In the genomic region with DNA sequence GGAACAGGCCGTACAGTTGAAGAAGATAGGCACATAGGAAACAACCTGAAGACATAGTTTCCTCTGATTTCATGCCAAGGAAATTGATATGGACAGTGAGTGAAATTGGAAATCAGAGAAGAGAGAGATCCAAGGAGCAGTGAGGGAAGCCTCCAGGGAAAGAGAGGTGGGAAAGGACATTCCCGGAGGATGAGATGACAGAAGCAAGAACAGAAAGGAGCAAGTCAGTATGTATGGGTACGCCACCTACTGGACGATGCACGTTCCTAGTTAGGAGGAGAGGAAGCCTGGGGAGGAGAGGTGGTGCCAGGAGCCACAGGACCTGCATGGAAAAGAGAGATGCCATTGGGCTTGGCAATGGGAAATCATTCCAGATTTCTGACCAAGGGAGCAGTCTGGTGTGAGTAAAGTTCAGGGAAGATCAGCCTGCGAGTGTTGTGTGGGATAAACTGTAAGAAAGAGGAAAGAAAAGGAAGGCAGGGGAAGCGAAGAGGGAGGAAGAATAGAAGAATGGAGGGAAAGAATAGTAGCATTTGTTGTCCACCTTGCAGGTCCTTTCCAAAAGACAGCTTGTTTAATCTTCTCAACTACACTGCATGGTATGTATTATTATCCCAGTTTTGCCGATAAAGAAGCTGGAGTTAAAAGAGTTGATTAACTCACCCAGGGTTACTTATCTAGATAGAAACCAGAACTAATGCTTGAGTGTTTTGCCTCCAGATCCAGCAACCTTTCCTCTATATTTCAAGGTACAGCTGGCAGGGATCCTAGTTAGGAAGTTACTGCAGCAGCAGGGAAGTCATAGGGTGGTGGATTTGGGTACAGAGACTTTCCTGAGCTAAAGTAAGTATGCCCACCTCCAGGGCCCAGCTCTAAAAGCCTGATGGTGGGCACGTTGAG, we compare ENCODE assay signal across 1 cellular context.
A peak's percentile ranks its signal among the peaks of the same experiment; 100 is the strongest.
TF ChIP-seq lines count a peak whose summit lies in the region.

No MANE protein-coding gene starts in this region.

TF ChIP-seq in HepG2, 621 proteins besides CTCF, POLR2A, EP300 and RAD21:
- TF ChIP-seq MLLT10 (CRISPR knock-in tag; IDR thresholded peaks at IDR 0.05), result no peak
- TF ChIP-seq, protein P1, sequence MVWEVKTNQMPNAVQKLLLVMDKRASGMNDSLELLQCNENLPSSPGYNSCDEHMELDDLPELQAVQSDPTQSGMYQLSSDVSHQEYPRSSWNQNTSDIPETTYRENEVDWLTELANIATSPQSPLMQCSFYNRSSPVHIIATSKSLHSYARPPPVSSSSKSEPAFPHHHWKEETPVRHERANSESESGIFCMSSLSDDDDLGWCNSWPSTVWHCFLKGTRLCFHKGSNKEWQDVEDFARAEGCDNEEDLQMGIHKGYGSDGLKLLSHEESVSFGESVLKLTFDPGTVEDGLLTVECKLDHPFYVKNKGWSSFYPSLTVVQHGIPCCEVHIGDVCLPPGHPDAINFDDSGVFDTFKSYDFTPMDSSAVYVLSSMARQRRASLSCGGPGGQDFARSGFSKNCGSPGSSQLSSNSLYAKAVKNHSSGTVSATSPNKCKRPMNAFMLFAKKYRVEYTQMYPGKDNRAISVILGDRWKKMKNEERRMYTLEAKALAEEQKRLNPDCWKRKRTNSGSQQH (CRISPR knock-in tag; IDR thresholded peaks at IDR 0.05; ENCODE audit: low read depth), result no peak
- TF ChIP-seq, protein P2, sequence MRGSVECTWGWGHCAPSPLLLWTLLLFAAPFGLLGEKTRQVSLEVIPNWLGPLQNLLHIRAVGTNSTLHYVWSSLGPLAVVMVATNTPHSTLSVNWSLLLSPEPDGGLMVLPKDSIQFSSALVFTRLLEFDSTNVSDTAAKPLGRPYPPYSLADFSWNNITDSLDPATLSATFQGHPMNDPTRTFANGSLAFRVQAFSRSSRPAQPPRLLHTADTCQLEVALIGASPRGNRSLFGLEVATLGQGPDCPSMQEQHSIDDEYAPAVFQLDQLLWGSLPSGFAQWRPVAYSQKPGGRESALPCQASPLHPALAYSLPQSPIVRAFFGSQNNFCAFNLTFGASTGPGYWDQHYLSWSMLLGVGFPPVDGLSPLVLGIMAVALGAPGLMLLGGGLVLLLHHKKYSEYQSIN (CRISPR knock-in tag; IDR thresholded peaks at IDR 0.05; ENCODE audit: borderline replicate concordance), result no peak
- TF ChIP-seq, protein P3, sequence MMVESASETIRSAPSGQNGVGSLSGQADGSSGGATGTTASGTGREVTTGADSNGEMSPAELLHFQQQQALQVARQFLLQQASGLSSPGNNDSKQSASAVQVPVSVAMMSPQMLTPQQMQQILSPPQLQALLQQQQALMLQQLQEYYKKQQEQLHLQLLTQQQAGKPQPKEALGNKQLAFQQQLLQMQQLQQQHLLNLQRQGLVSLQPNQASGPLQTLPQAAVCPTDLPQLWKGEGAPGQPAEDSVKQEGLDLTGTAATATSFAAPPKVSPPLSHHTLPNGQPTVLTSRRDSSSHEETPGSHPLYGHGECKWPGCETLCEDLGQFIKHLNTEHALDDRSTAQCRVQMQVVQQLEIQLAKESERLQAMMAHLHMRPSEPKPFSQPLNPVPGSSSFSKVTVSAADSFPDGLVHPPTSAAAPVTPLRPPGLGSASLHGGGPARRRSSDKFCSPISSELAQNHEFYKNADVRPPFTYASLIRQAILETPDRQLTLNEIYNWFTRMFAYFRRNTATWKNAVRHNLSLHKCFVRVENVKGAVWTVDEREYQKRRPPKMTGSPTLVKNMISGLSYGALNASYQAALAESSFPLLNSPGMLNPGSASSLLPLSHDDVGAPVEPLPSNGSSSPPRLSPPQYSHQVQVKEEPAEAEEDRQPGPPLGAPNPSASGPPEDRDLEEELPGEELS (CRISPR knock-in tag; IDR thresholded peaks at IDR 0.05), result no peak; the same call in 1 of the 2 replicates
- no peak for TF ChIP-seq ZNF251 (CRISPR knock-in tag; IDR thresholded peaks at IDR 0.05)
- TF ChIP-seq IRF2 (CRISPR knock-in tag; IDR thresholded peaks at IDR 0.05), result peak; percentile 36; the same call in 1 of the 2 replicates
- peak; percentile 32 to 67; a peak in 1 of 4 replicates for TF ChIP-seq HMGXB4 (CRISPR knock-in tag; IDR thresholded peaks at IDR 0.05; ENCODE audit: borderline replicate concordance in 1 of 2, low read depth in 1 of 2)
- TF ChIP-seq GATAD2A (CRISPR knock-in tag; IDR thresholded peaks at IDR 0.05), result peak; percentile 36; the same call in 1 of the 2 replicates
- TF ChIP-seq, protein P4, sequence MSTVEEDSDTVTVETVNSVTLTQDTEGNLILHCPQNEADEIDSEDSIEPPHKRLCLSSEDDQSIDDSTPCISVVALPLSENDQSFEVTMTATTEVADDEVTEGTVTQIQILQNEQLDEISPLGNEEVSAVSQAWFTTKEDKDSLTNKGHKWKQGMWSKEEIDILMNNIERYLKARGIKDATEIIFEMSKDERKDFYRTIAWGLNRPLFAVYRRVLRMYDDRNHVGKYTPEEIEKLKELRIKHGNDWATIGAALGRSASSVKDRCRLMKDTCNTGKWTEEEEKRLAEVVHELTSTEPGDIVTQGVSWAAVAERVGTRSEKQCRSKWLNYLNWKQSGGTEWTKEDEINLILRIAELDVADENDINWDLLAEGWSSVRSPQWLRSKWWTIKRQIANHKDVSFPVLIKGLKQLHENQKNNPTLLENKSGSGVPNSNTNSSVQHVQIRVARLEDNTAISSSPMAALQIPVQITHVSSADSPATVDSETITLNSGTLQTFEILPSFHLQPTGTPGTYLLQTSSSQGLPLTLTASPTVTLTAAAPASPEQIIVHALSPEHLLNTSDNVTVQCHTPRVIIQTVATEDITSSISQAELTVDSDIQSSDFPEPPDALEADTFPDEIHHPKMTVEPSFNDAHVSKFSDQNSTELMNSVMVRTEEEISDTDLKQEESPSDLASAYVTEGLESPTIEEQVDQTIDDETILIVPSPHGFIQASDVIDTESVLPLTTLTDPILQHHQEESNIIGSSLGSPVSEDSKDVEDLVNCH (CRISPR knock-in tag; IDR thresholded peaks at IDR 0.05), result no peak
- no peak for TF ChIP-seq SSRP1 (CRISPR knock-in tag; IDR thresholded peaks at IDR 0.05)
- no peak for TF ChIP-seq SATB2 (CRISPR knock-in tag; IDR thresholded peaks at IDR 0.05)
- TF ChIP-seq CBX5 (CRISPR knock-in tag; IDR thresholded peaks at IDR 0.05; ENCODE audit: borderline replicate concordance), result no peak
- TF ChIP-seq NFATC3 (CRISPR knock-in tag; IDR thresholded peaks at IDR 0.05), result no peak
- 0 out of 2 replicates have a peak, but pooled peaks have one; percentile 10 for TF ChIP-seq GATAD1 (CRISPR knock-in tag; IDR thresholded peaks at IDR 0.05)
- no peak for TF ChIP-seq NFYC (CRISPR knock-in tag; IDR thresholded peaks at IDR 0.05)
- TF ChIP-seq SAP130 (CRISPR knock-in tag; IDR thresholded peaks at IDR 0.05; ENCODE audit: low read depth), result peak; percentile 52
- peak; percentile 48 for TF ChIP-seq STAG1 (CRISPR knock-in tag; IDR thresholded peaks at IDR 0.05)
- TF ChIP-seq SMC3 (IDR thresholded peaks at IDR 0.05; ENCODE audit: low read length), result peak; percentile 67; the same call in 1 of the 2 replicates
- TF ChIP-seq, protein P5, sequence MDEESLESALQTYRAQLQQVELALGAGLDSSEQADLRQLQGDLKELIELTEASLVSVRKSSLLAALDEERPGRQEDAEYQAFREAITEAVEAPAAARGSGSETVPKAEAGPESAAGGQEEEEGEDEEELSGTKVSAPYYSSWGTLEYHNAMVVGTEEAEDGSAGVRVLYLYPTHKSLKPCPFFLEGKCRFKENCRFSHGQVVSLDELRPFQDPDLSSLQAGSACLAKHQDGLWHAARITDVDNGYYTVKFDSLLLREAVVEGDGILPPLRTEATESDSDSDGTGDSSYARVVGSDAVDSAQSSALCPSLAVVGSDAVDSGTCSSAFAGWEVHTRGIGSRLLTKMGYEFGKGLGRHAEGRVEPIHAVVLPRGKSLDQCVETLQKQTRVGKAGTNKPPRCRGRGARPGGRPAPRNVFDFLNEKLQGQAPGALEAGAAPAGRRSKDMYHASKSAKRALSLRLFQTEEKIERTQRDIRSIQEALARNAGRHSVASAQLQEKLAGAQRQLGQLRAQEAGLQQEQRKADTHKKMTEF (CRISPR knock-in tag; IDR thresholded peaks at IDR 0.05), result no peak
- peak; percentile 74 for TF ChIP-seq TEAD3 (CRISPR knock-in tag; optimal IDR thresholded peaks at IDR 0.05; ENCODE audit: borderline replicate concordance)
- TF ChIP-seq CSRNP1 (CRISPR knock-in tag; IDR thresholded peaks at IDR 0.05), result no peak
- TF ChIP-seq ATF1 (CRISPR knock-in tag; IDR thresholded peaks at IDR 0.05), result no peak
- TF ChIP-seq, protein P6, sequence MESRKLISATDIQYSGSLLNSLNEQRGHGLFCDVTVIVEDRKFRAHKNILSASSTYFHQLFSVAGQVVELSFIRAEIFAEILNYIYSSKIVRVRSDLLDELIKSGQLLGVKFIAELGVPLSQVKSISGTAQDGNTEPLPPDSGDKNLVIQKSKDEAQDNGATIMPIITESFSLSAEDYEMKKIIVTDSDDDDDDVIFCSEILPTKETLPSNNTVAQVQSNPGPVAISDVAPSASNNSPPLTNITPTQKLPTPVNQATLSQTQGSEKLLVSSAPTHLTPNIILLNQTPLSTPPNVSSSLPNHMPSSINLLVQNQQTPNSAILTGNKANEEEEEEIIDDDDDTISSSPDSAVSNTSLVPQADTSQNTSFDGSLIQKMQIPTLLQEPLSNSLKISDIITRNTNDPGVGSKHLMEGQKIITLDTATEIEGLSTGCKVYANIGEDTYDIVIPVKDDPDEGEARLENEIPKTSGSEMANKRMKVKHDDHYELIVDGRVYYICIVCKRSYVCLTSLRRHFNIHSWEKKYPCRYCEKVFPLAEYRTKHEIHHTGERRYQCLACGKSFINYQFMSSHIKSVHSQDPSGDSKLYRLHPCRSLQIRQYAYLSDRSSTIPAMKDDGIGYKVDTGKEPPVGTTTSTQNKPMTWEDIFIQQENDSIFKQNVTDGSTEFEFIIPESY (CRISPR knock-in tag; IDR thresholded peaks at IDR 0.05), result no peak
- TF ChIP-seq KAT7 (CRISPR knock-in tag; IDR thresholded peaks at IDR 0.05; ENCODE audit: borderline replicate concordance), result no peak
- 0 out of 2 replicates have a peak, but pooled peaks have one; percentile 24 for TF ChIP-seq REPIN1 (CRISPR knock-in tag; IDR thresholded peaks at IDR 0.05; ENCODE audit: borderline replicate concordance, low read depth)
- TF ChIP-seq SNRNP70 (IDR thresholded peaks at IDR 0.05; ENCODE audit: low read depth, low read length), result no peak
- no peak for TF ChIP-seq IKZF4 (CRISPR knock-in tag; IDR thresholded peaks at IDR 0.05; ENCODE audit: borderline replicate concordance, low read depth, not compliant biosample characterization)
- TF ChIP-seq XRCC5 (optimal IDR thresholded peaks at IDR 0.05; ENCODE audit: low read length), result peak; percentile 46
